Comparison of ENCODE assay signal across 15 cellular contexts in the genomic region with DNA sequence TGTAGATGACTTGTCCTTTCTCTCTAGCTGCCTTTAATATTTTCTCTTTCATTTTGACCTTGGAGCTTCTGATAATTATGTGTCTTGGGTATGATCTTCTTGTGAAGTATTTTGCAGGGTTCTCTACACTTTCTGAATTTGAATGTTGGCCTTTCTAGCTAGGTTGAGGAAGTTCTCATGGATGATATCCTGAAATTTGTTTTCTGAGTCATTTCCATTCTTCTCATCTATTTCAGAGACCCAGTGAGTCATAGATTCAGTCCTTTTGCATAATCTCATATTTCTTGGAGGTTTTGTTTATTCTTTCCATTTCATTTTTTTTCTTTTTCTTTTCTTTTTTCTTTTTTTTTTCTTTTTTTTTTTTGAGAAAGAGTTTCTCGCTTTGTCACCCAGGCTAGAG.
"Had no signal": no experiment of that assay in that cellular context is flagged by ENCODE, and none has a peak within 500 bp of the region (broad histone marks: within the 10 kb centered on the region; RNA-seq: fewer than 3 reads in every experiment).

No MANE protein-coding gene starts in this region.

- ATAC-seq: activated CD8-positive, alpha-beta T cell treated with anti-CD3 and anti-CD28 coated beads, Interleukin-2, amount 10 ng/mL, durations not matched to agents 7 days and 5 days; upper lobe of right lung had no signal

- H3K27ac ChIP-seq: adrenal gland, neural progenitor cell, parathyroid adenoma, testis, upper lobe of right lung, WERI-Rb-1 had no signal

- DNase-seq: activated CD4-positive, alpha-beta T cell treated with anti-CD3 and anti-CD28 coated beads for 4 hours; activated CD8-positive, alpha-beta memory T cell treated with anti-CD3 and anti-CD28 coated beads, Interleukin-2, amount 50 U/mL, for 48 hours; activated CD8-positive, alpha-beta T cell treated with anti-CD3 and anti-CD28 coated beads, Interleukin-2, amount 10 ng/mL, durations not matched to agents 7 days and 5 days; activated naive CD4-positive, alpha-beta T cell treated with anti-CD3 and anti-CD28 coated beads, Interleukin-2, amount 10 ng/mL, durations not matched to agents 7 days and 5 days; adrenal gland; hippocampal formation; kidney glomerular epithelial cell; stimulated activated CD4-positive, alpha-beta T cell treated with anti-CD3 and anti-CD28 coated beads, Interleukin-2, amount 100 ng/mL, for 48 hours; stimulated activated CD8-positive, alpha-beta memory T cell treated with anti-CD3 and anti-CD28 coated beads, Interleukin-4, amount 100 ng/mL, for 48 hours; T-helper 1 cell; testis; upper lobe of right lung; WERI-Rb-1 had no signal

- H3K4me2 ChIP-seq: neural progenitor cell had no signal

- H3K27me3 ChIP-seq: adrenal gland, neural progenitor cell, testis, upper lobe of right lung had no signal

- H3K79me2 ChIP-seq: parathyroid adenoma had no signal

- H3K4me3 ChIP-seq: adrenal gland, neural progenitor cell, testis, upper lobe of right lung had no signal

- H3K4me1 ChIP-seq: adrenal gland, neural progenitor cell, parathyroid adenoma, testis, upper lobe of right lung had no signal

- H3K9ac ChIP-seq: neural progenitor cell, parathyroid adenoma had no signal

- H2AFZ ChIP-seq: neural progenitor cell, parathyroid adenoma had no signal

- H3K36me3 ChIP-seq: adrenal gland, neural progenitor cell, upper lobe of right lung, WERI-Rb-1 had no signal

- H3K9me3 ChIP-seq: adrenal gland, testis, upper lobe of right lung had no signal
